Comparison of ENCODE assay signal across 25 cellular contexts in the genomic region with DNA sequence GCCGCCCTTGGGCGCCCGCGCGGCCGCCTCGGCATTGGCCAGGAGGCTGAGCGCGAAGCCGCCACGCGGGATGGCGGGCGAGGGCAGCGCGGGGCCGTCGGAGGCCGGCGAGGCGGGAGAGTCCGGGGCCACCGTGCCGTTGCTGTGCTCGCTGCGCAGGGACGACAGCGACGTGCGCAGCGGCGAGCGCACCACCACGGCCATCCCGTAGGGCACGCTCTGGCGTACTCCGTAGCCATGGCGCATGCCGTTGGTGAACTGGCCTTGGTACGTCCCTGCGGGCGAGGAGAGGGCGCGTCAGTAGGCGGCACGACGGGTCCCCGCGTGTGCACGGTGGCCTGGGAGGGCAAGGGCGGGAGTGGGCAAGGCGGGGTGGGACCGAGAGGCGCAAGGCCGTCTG. TPM values are rescaled to one million over a fixed set of nuclear protein-coding genes. Genes with fewer than 3 reads are reported as not detected.
"Had no signal": no experiment of that assay in that cellular context is flagged by ENCODE, and none has a peak within 500 bp of the region (broad histone marks: within the 10 kb centered on the region; RNA-seq: fewer than 3 reads in every experiment).

No MANE protein-coding gene starts in this region.

- H3K4me3 ChIP-seq: dorsolateral prefrontal cortex, neural progenitor cell, ovary, skin epidermis, spleen, transverse colon, upper lobe of right lung, uterus had no signal

- H3K9ac ChIP-seq: neural progenitor cell had no signal

- H3K9me3 ChIP-seq: ovary, spleen, transverse colon, upper lobe of right lung, uterus had no signal

- H3K4me2 ChIP-seq: neural progenitor cell had no signal

- FAIRE-seq: colon had no signal

- ATAC-seq: naive thymus-derived CD4-positive, alpha-beta T cell; stimulated activated memory B cell treated with anti-CD40 and anti-IgM and Interleukin-4, amounts not matched to agents 10 μg/mL and 1 μg/mL and 100 μg/mL, for 72 hours; stimulated activated naive CD8-positive, alpha-beta T cell treated with anti-CD3 and anti-CD28 coated beads, Interleukin-15, Interleukin-2, amounts not matched to agents 100 U/mL and 50 U/mL, for 24 hours; upper lobe of right lung had no signal

- H3K27ac ChIP-seq: dorsolateral prefrontal cortex, neural progenitor cell, ovary, skin epidermis, spleen, upper lobe of right lung had no signal

- H3K4me1 ChIP-seq: neural progenitor cell, spleen, transverse colon, upper lobe of right lung, uterus had no signal

- H3K36me3 ChIP-seq: neural progenitor cell, ovary, spleen, transverse colon, upper lobe of right lung, uterus had no signal

- DNase-seq: central memory CD4-positive, alpha-beta T cell; dorsolateral prefrontal cortex; effector CD4-positive, alpha-beta T cell; foreskin melanocyte; hypothalamus; immature natural killer cell; islet precursor cell; kidney glomerular epithelial cell; mesendoderm; midbrain; naive thymus-derived CD4-positive, alpha-beta T cell; occipital lobe; ovary; spleen; stimulated activated CD4-positive, alpha-beta T cell treated with anti-CD3 and anti-CD28 coated beads, Interleukin-4, amount 100 ng/mL, for 4 hours; stimulated activated naive CD8-positive, alpha-beta T cell treated with anti-CD3 and anti-CD28 coated beads, Interleukin-15, Interleukin-2, amounts not matched to agents 100 U/mL and 50 U/mL, for 24 hours; transverse colon; upper lobe of right lung; uterus had no signal

- H3K27me3 ChIP-seq: neural progenitor cell, ovary, upper lobe of right lung, uterus had no signal

- H2AFZ ChIP-seq: neural progenitor cell had no signal

RNA-seq across cellular contexts. Expression of gene JPH2, which starts 26.9 kb away (rescaled TPM):
- total RNA-seq: lung microvascular endothelial cell, pulmonary artery endothelial cell had no signal
- polyA plus RNA-seq: immature natural killer cell; naive thymus-derived CD4-positive, alpha-beta T cell had no signal
